In genomic region chr10:51010977-51011376, GRCh38 we compare ENCODE assay signal across 8 cellular contexts.
DNase-seq lines count a peak whose midpoint lies in the region; ATAC-seq and TF ChIP-seq lines count a peak whose summit lies in the region.

No MANE protein-coding gene starts in this region.

- ATAC-seq in HG03342 (IDR thresholded peaks at IDR 0.05; ENCODE audit: unreplicated experiment): peak; percentile 77
- peak in 3 of 8 donors; percentile 27 to 54 (median 46) for ATAC-seq in heart right ventricle
- no peak for ATAC-seq in GM21737 (IDR thresholded peaks at IDR 0.05; ENCODE audit: unreplicated experiment)

- TF ChIP-seq CTCF in GM12872 (IDR thresholded peaks at IDR 0.05; ENCODE audit: insufficient read depth, low read depth, low read length) (peak; percentile 81), heart right ventricle (IDR thresholded peaks at IDR 0.05) (peak; percentile 59 to 81 (median 73)), thyroid gland (IDR thresholded peaks at IDR 0.05) (peak; percentile 52 to 92 (median 69))

- DNase-seq in AG08396 (ENCODE audit: low spot score) (peak; percentile 28), T1000 (lab: John Stamatoyannopoulos, UW) (peak; percentile 3), heart right ventricle (no peak), thyroid gland (peak; percentile 4 to 9)
- DNase-seq in activated CD4-positive, CD25-positive, alpha-beta regulatory T cell (lab: John Stamatoyannopoulos, UW): no peak

- H3K4me1 ChIP-seq in heart right ventricle: peaks cover 0 to 25% (median 6%) of the 10 kb centered on the region in 9 donors
- peaks cover 0 to 10% of the 10 kb centered on the region in 2 donors for H3K4me1 ChIP-seq in thyroid gland

- H3K27ac ChIP-seq in heart right ventricle (no peak overlapping the region), thyroid gland (no peak overlapping the region)

- WGBS in heart right ventricle, 2 donors: 38% methylated on average over 2 of the region's 2 CpGs
- WGBS in thyroid gland, 2 donors: 14 to 21% methylated on average over 2 of the region's 2 CpGs

- TF ChIP-seq POLR2A in thyroid gland (IDR thresholded peaks at IDR 0.05): no peak

- H3K9me3 ChIP-seq in heart right ventricle (peaks cover 0 to 4% (median 0%) of the 10 kb centered on the region in 11 donors), thyroid gland (no peaks in the 10 kb centered on the region)

- H3K4me3 ChIP-seq in heart right ventricle: no peak overlapping the region
- H3K4me3 ChIP-seq in thyroid gland (replicated peaks in 1 of 3): no peak overlapping the region

- intact Hi-C loops in heart right ventricle (cut with DNase I) (loop anchor here in 6 of 10 donors (5.0 kb wide), 2 partner anchors 36 to 411 kb away; no protein-coding TSS in a partner anchor), thyroid gland (cut with DNase I) (no loop called here)

- H3K27me3 ChIP-seq in heart right ventricle: no peaks in the 10 kb centered on the region
- no peaks in the 10 kb centered on the region for H3K27me3 ChIP-seq in thyroid gland

- H3K36me3 ChIP-seq in heart right ventricle (no peaks in the 10 kb centered on the region), thyroid gland (no peaks in the 10 kb centered on the region)

Comparison
In these comparisons a context has a peak if more than half of its experiments do, and no peak if none do; other contexts are left out.
1. DNase-seq: peak in AG08396 (single experiment), T1000 (single experiment) and thyroid gland (2 of 2); none in heart right ventricle (0 of 2) and activated CD4-positive, CD25-positive, alpha-beta regulatory T cell (0 of 4).
2. Peak in every context shown above with its lines, with median percentiles within 50 percentile points of each other: CTCF ChIP-seq.